In the genomic region with DNA sequence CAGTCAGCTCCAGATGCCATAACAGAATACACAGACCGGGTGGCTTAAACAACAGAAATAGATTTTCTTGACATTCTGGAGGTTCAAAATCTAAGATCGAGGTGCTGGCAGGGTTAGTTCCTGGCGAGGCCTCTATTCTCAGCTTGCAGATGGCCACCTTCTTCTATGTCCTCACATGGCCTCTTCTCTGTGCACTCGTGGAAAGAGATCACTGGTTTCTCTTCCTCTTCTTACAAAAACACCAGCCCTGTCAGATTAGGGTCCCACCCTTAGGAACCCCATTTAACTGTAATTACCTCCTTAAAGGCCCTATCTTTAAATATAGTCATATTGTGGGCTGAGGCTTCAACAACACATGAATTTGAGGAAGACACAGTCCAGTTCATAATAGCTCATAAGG, we compare ENCODE assay signal across 8 cellular contexts. TPM values are rescaled to one million over a fixed set of nuclear protein-coding genes. Genes with fewer than 3 reads are reported as not detected.
A peak's percentile ranks its signal among the peaks of the same experiment; 100 is the strongest.
DNase-seq lines count a peak whose midpoint lies in the region; ATAC-seq and TF ChIP-seq lines count a peak whose summit lies in the region.

No MANE protein-coding gene starts in this region.

- DNase-seq in CD1c-positive myeloid dendritic cell (ENCODE audit: extremely low spot score) (peak; percentile 83), HuH-7.5 (ENCODE audit: low spot score) (no peak), cerebellar nuclear complex (lab: John Stamatoyannopoulos, UW) (no peak), coronary artery (ENCODE audit: low spot score) (no peak)
- DNase-seq in effector memory CD8-positive, alpha-beta T cell = no peak
- DNase-seq in activated CD8-positive, alpha-beta memory T cell treated with anti-CD3 and anti-CD28 coated beads, Interleukin-2, amount 10 ng/mL, durations not matched to agents 7 days and 5 days = no peak

- peaks cover 4% of the 10 kb centered on the region for H3K36me3 Mint-ChIP-seq in effector memory CD8-positive, alpha-beta T cell (ENCODE audit: insufficient read depth)
- no peaks in the 10 kb centered on the region for H3K36me3 Mint-ChIP-seq in activated CD8-positive, alpha-beta memory T cell treated with anti-CD3 and anti-CD28 coated beads, Interleukin-2, amount 10 ng/mL, durations not matched to agents 7 days and 5 days

- H3K4me3 ChIP-seq in coronary artery = no peak overlapping the region

- H3K27me3 Mint-ChIP-seq in effector memory CD8-positive, alpha-beta T cell = peaks cover 0 to 8% of the 10 kb centered on the region in 2 donors
- H3K27me3 Mint-ChIP-seq in activated CD8-positive, alpha-beta memory T cell treated with anti-CD3 and anti-CD28 coated beads, Interleukin-2, amount 10 ng/mL, durations not matched to agents 7 days and 5 days = peaks cover 29% of the 10 kb centered on the region

- ATAC-seq in GM21390 (IDR thresholded peaks at IDR 0.05; ENCODE audit: unreplicated experiment) (peak; percentile 49), HG03196 (IDR thresholded peaks at IDR 0.05; ENCODE audit: unreplicated experiment) (peak; percentile 35)
- peak; percentile 61 for ATAC-seq in effector memory CD8-positive, alpha-beta T cell (replicated peaks)
- ATAC-seq in activated CD8-positive, alpha-beta memory T cell treated with anti-CD3 and anti-CD28 coated beads, Interleukin-2, amount 10 ng/mL, durations not matched to agents 7 days and 5 days = no peak

- peaks cover 20 to 22% of the 10 kb centered on the region in 2 donors for H3K4me1 Mint-ChIP-seq in effector memory CD8-positive, alpha-beta T cell (ENCODE audit: low read depth in 2 of 2)
- peaks cover 68% of the 10 kb centered on the region for H3K4me1 Mint-ChIP-seq in activated CD8-positive, alpha-beta memory T cell treated with anti-CD3 and anti-CD28 coated beads, Interleukin-2, amount 10 ng/mL, durations not matched to agents 7 days and 5 days

- TF ChIP-seq CTCF in coronary artery (IDR thresholded peaks at IDR 0.05) = no peak

- H3K9me3 Mint-ChIP-seq in effector memory CD8-positive, alpha-beta T cell = no peaks in the 10 kb centered on the region
- H3K9me3 Mint-ChIP-seq in activated CD8-positive, alpha-beta memory T cell treated with anti-CD3 and anti-CD28 coated beads, Interleukin-2, amount 10 ng/mL, durations not matched to agents 7 days and 5 days (ENCODE audit: low read depth) = no peaks in the 10 kb centered on the region

- no peak overlapping the region for H3K4me3 Mint-ChIP-seq in effector memory CD8-positive, alpha-beta T cell
- no peak overlapping the region for H3K4me3 Mint-ChIP-seq in activated CD8-positive, alpha-beta memory T cell treated with anti-CD3 and anti-CD28 coated beads, Interleukin-2, amount 10 ng/mL, durations not matched to agents 7 days and 5 days

- H3K27ac ChIP-seq in coronary artery = no peak overlapping the region

- H3K27ac Mint-ChIP-seq in effector memory CD8-positive, alpha-beta T cell = no peak overlapping the region
- no peak overlapping the region for H3K27ac Mint-ChIP-seq in activated CD8-positive, alpha-beta memory T cell treated with anti-CD3 and anti-CD28 coated beads, Interleukin-2, amount 10 ng/mL, durations not matched to agents 7 days and 5 days

- CTCF ChIA-PET in activated CD8-positive, alpha-beta memory T cell treated with anti-CD3 and anti-CD28 coated beads, Interleukin-2, amount 10 ng/mL, durations not matched to agents 7 days and 5 days (lab: Charles Lee) = interaction anchor here (1.4 kb wide), 1 partner anchor 28 kb away, joined by 3 read pairs; no protein-coding TSS in a partner anchor

RNA-seq across cellular contexts. Expression of gene CREB1, which starts 27.0 kb away (rescaled TPM):
- total RNA-seq in activated CD8-positive, alpha-beta memory T cell treated with anti-CD3 and anti-CD28 coated beads, Interleukin-2, amount 10 ng/mL, durations not matched to agents 7 days and 5 days = 100 to 1,000 TPM; 101 to 115 TPM
